Comparison of ENCODE assay signal across 7 cellular contexts in genomic region chr2:191677091-191677645, GRCh38. TPM values are rescaled to one million over a fixed set of nuclear protein-coding genes. Genes with fewer than 3 reads are reported as not detected.
DNase-seq lines count a peak whose midpoint lies in the region; ATAC-seq and TF ChIP-seq lines count a peak whose summit lies in the region.

No MANE protein-coding gene starts in this region.

- peak overlapping the region; percentile 61 for H3K4me2 ChIP-seq in MM.1S (ENCODE audit: low read depth, low read length)

- peaks cover 0 to 5% (median 2%) of the 10 kb centered on the region in 3 donors for H3K36me3 Mint-ChIP-seq in naive thymus-derived CD8-positive, alpha-beta T cell

- H3K4me3 ChIP-seq in GM12875 (ENCODE audit: low read depth, low read length) (peak overlapping the region; percentile 50), HAP-1 (peak overlapping the region; percentile 58), MM.1S (ENCODE audit: low read length) (peak overlapping the region; percentile 93), esophagus squamous epithelium (peak overlapping the region; percentile 50 to 89 (median 76)), upper lobe of left lung (peak overlapping the region; percentile 14 to 77 (median 64))

- peaks cover 18 to 67% (median 50%) of the 10 kb centered on the region in 4 donors for H3K4me1 Mint-ChIP-seq in naive thymus-derived CD8-positive, alpha-beta T cell

- ATAC-seq in naive thymus-derived CD8-positive, alpha-beta T cell: peak; percentile 18 to 22
- ATAC-seq in upper lobe of left lung (ENCODE audit: low FRiP score in 2 of 2): peak; percentile 69 to 79

- POLR2A ChIA-PET in naive thymus-derived CD8-positive, alpha-beta T cell (lab: Charles Lee): interaction anchor here (0.5 to 6.3 kb wide), 28 partner anchors 9 to 1955 kb away, joined by 3 to 94 read pairs (median 5); partner anchors contain the start of genes GLS, OSGEPL1 and STAT4

- in situ Hi-C loops in HAP-1 (cut with MboI; ENCODE audit: low sequenced_read_pairs): no loop called here

- H2AFZ ChIP-seq in MM.1S (ENCODE audit: low read length): no peak overlapping the region

- TF ChIP-seq CTCF in GM12875 (IDR thresholded peaks at IDR 0.05; ENCODE audit: borderline replicate concordance, insufficient read depth, low read depth, low read length): no peak
- TF ChIP-seq CTCF in MM.1S (IDR thresholded peaks at IDR 0.05; ENCODE audit: low read length): no peak
- no peak for TF ChIP-seq CTCF in esophagus squamous epithelium (IDR thresholded peaks at IDR 0.05)
- no peak for TF ChIP-seq CTCF in upper lobe of left lung (IDR thresholded peaks at IDR 0.05)

- 9 to 12% methylated on average over 5 to 6 of the region's 6 CpGs for WGBS in esophagus squamous epithelium, 2 donors
- 15 to 19% methylated on average over 6 of the region's 6 CpGs for WGBS in upper lobe of left lung, 2 donors

- peak overlapping the region; percentile 96 to 100 (median 98) for H3K27ac Mint-ChIP-seq in naive thymus-derived CD8-positive, alpha-beta T cell

- no peak for TF ChIP-seq POLR2A in esophagus squamous epithelium (IDR thresholded peaks at IDR 0.05)
- TF ChIP-seq POLR2A in upper lobe of left lung (IDR thresholded peaks at IDR 0.05): no peak

- H3K27me3 ChIP-seq in HAP-1 (ENCODE audit: low read depth) (peaks cover 9% of the 10 kb centered on the region), MM.1S (replicated peaks; ENCODE audit: insufficient read depth, low read length) (no peaks in the 10 kb centered on the region), esophagus squamous epithelium (no peaks in the 10 kb centered on the region), upper lobe of left lung (no peaks in the 10 kb centered on the region)

- peaks cover 0 to 2% (median 0%) of the 10 kb centered on the region in 5 donors for H3K27me3 Mint-ChIP-seq in naive thymus-derived CD8-positive, alpha-beta T cell

- no peaks in the 10 kb centered on the region for H3K9me2 ChIP-seq in MM.1S (replicated peaks; ENCODE audit: insufficient read depth, low read length)

- TF ChIP-seq EP300 in upper lobe of left lung (IDR thresholded peaks at IDR 0.05): peak in 1 of 4 donors; percentile 6

- intact Hi-C loops in esophagus squamous epithelium (cut with DNase I): no loop called here

- H3K9me3 ChIP-seq in HAP-1 (no peaks in the 10 kb centered on the region), MM.1S (replicated peaks; ENCODE audit: insufficient read depth, low read length) (no peaks in the 10 kb centered on the region), esophagus squamous epithelium (no peaks in the 10 kb centered on the region), upper lobe of left lung (no peaks in the 10 kb centered on the region)

- H3K36me3 ChIP-seq in HAP-1 (replicated peaks): peaks cover 5% of the 10 kb centered on the region
- peaks cover under 1% of the 10 kb centered on the region; the same call in 1 of the 2 replicates for H3K36me3 ChIP-seq in MM.1S (replicated peaks; ENCODE audit: insufficient read depth, low read length)
- peaks cover 0 to 9% (median 0%) of the 10 kb centered on the region in 3 donors for H3K36me3 ChIP-seq in esophagus squamous epithelium
- peaks cover 0 to 6% (median under 1%) of the 10 kb centered on the region in 4 donors for H3K36me3 ChIP-seq in upper lobe of left lung

- H3K27ac ChIP-seq in MM.1S (ENCODE audit: low read length) (peak overlapping the region; percentile 98), esophagus squamous epithelium (peak overlapping the region; percentile 92 to 98 (median 96)), upper lobe of left lung (peak overlapping the region; percentile 97 to 98 (median 98))

- H3K4me3 Mint-ChIP-seq in naive thymus-derived CD8-positive, alpha-beta T cell: peak overlapping the region; percentile 93 to 99 (median 96)

- H4K20me1 ChIP-seq in MM.1S (ENCODE audit: insufficient read depth, low read length): peaks cover under 1% of the 10 kb centered on the region; the same call in 1 of the 2 replicates

- peaks cover 57% of the 10 kb centered on the region for H3F3A ChIP-seq in MM.1S (ENCODE audit: insufficient read depth, low read length)

- DNase-seq in HAP-1 (ENCODE audit: low spot score in 2 of 2) (peak; percentile 30 to 35), MM.1S (peak; percentile 65), esophagus squamous epithelium (lab: John Stamatoyannopoulos, UW) (peak; percentile 18), upper lobe of left lung (peak in 1 of 2 donors; percentile 70)
- DNase-seq in activated CD4-positive, alpha-beta T cell treated with anti-CD3 and anti-CD28 coated beads for 48 hours: peak; percentile 70
- DNase-seq in naive thymus-derived CD8-positive, alpha-beta T cell: peak in 6 of 10 donors; percentile 25 to 75 (median 48)

- peaks cover 0 to 4% (median 0%) of the 10 kb centered on the region in 9 donors for H3K9me3 Mint-ChIP-seq in naive thymus-derived CD8-positive, alpha-beta T cell

- H3K4me1 ChIP-seq in HAP-1 (peaks cover 12% of the 10 kb centered on the region), MM.1S (ENCODE audit: low read length) (peaks cover 30% of the 10 kb centered on the region), esophagus squamous epithelium (peaks cover 0 to 47% (median 17%) of the 10 kb centered on the region in 3 donors), upper lobe of left lung (peaks cover 17 to 31% (median 24%) of the 10 kb centered on the region in 4 donors)

- H3K79me2 ChIP-seq in MM.1S (ENCODE audit: low read length): peaks cover 51% of the 10 kb centered on the region

- peak overlapping the region; percentile 99 for H3K9ac ChIP-seq in MM.1S (ENCODE audit: low read length)

RNA-seq across cellular contexts. Expression of gene NABP1, which starts 0.8 kb away (rescaled TPM):
- total RNA-seq in esophagus squamous epithelium: 10 to 100 TPM; 13.8 to 50.3 (median 23.9) TPM
- total RNA-seq in naive thymus-derived CD8-positive, alpha-beta T cell: 10 to 100 TPM; 38.0 to 38.8 TPM
- polyA plus RNA-seq in naive thymus-derived CD8-positive, alpha-beta T cell: 1 to 10 TPM; 3.5 to 4.7 (median 4.0) TPM
- 100 to 1,000 TPM in 1 of 6 donors, 10 to 100 TPM in 5; 35.7 to 137 (median 46.9) TPM for total RNA-seq in upper lobe of left lung
